1 cellular context compared by ENCODE assay signal in genomic region chr6:24759718-24760117, GRCh38.
A peak's percentile ranks its signal among the peaks of the same experiment; 100 is the strongest.
TF ChIP-seq lines count a peak whose summit lies in the region.

No MANE protein-coding gene starts in this region.

TF ChIP-seq in K562, 482 proteins besides CTCF, POLR2A, EP300 and RAD21 (continued from another document):
- TF ChIP-seq ZNF740 (CRISPR knock-in tag; IDR thresholded peaks at IDR 0.05), result no peak
- TF ChIP-seq ZNF740 (tag; IDR thresholded peaks at IDR 0.05), result peak in 1 of 2 experiments; percentile 84; a peak in 2 of 4 replicates
- no peak for TF ChIP-seq NEUROD1 (IDR thresholded peaks at IDR 0.05; ENCODE audit: borderline replicate concordance, low read depth, low read length, partially characterized antibody)
- TF ChIP-seq CBX8 (IDR thresholded peaks at IDR 0.05; ENCODE audit: borderline replicate concordance, extremely low read depth, low read depth, low read length, poor library complexity, severe bottlenecking), result no peak
- no peak for TF ChIP-seq ETV5 (CRISPR knock-in tag; IDR thresholded peaks at IDR 0.05; ENCODE audit: low read depth)
- peak; percentile 76; the same call in 1 of the 2 replicates for TF ChIP-seq PTRF (tag; IDR thresholded peaks at IDR 0.05)
- no peak for TF ChIP-seq NR3C1 (CRISPR knock-in tag; IDR thresholded peaks at IDR 0.05)
- no peak for TF ChIP-seq TCF3 (CRISPR knock-in tag; IDR thresholded peaks at IDR 0.05)
- no peak for TF ChIP-seq SIN3B (IDR thresholded peaks at IDR 0.05; ENCODE audit: low read depth)
- no peak for TF ChIP-seq MAX (CRISPR knock-in tag; IDR thresholded peaks at IDR 0.05)
- 0 out of 2 replicates have a peak, but pooled peaks have one; percentile 43 for TF ChIP-seq ZNF668 (CRISPR knock-in tag; IDR thresholded peaks at IDR 0.05)
- TF ChIP-seq TEAD1 (CRISPR knock-in tag; IDR thresholded peaks at IDR 0.05), result 0 out of 4 replicates have a peak, but pooled peaks of 1 of the 2 experiments have one; percentile 29
- TF ChIP-seq ZNF311 (CRISPR knock-in tag; IDR thresholded peaks at IDR 0.05), result peak; percentile 80
- TF ChIP-seq RNF219 (CRISPR knock-in tag; IDR thresholded peaks at IDR 0.05), result no peak
- TF ChIP-seq KAT8 (IDR thresholded peaks at IDR 0.05; ENCODE audit: low read depth), result no peak
- peak; percentile 67; the same call in 1 of the 2 replicates for TF ChIP-seq GTF2A2 (tag; IDR thresholded peaks at IDR 0.05)
- peak; percentile 49; the same call in 1 of the 2 replicates for TF ChIP-seq PYGO2 (tag; IDR thresholded peaks at IDR 0.05)
- peak; percentile 47 for TF ChIP-seq CXXC5 (CRISPR knock-in tag; IDR thresholded peaks at IDR 0.05)
- no peak for TF ChIP-seq PKNOX1 (IDR thresholded peaks at IDR 0.05)
- TF ChIP-seq PRMT5 (CRISPR knock-in tag; IDR thresholded peaks at IDR 0.05), result no peak
- no peak for TF ChIP-seq ZNF274 (IDR thresholded peaks at IDR 0.05; ENCODE audit: borderline replicate concordance, low read depth, low read length)
- TF ChIP-seq SP1 (CRISPR knock-in tag; IDR thresholded peaks at IDR 0.05), result no peak
- TF ChIP-seq SMAD4 (CRISPR knock-in tag; conservative IDR thresholded peaks at IDR 0.05), result peak; percentile 59
- peak; percentile 63; the same call in 1 of the 2 replicates for TF ChIP-seq ZNF354B (CRISPR knock-in tag; IDR thresholded peaks at IDR 0.05)
- TF ChIP-seq FOXP4 (CRISPR knock-in tag; IDR thresholded peaks at IDR 0.05; ENCODE audit: borderline replicate concordance), result no peak
- no peak for TF ChIP-seq SOX6 (IDR thresholded peaks at IDR 0.05)
- TF ChIP-seq CREB3 (tag; conservative IDR thresholded peaks at IDR 0.05; ENCODE audit: low read depth), result peak; percentile 77; the same call in 1 of the 2 replicates
